ENCODE assay signal across 21 cellular contexts in genomic region chrX:143502196-143502595, GRCh38. TPM values are rescaled to one million over a fixed set of nuclear protein-coding genes. Genes with fewer than 3 reads are reported as not detected.
"Had no signal": no experiment of that assay in that cellular context is flagged by ENCODE, and none has a peak within 500 bp of the region (broad histone marks: within the 10 kb centered on the region; RNA-seq: fewer than 3 reads in every experiment).

No MANE protein-coding gene starts in this region.

RNA-seq across cellular contexts. Expression of gene SPANXN3, which starts 15.1 kb away (rescaled TPM):
- total RNA-seq: activated naive CD4-positive, alpha-beta T cell treated with anti-CD3 and anti-CD28 coated beads for 36 hours; activated naive CD4-positive, alpha-beta T cell treated with anti-CD3 and anti-CD28 coated beads, Interleukin-2, amount 50 U/mL, for 72 hours; activated naive CD8-positive, alpha-beta T cell treated with anti-CD3 and anti-CD28 coated beads for 36 hours; activated naive CD8-positive, alpha-beta T cell treated with anti-CD3 and anti-CD28 coated beads, Interleukin-2, amount 10 ng/mL, durations not matched to agents 7 days and 5 days; activated T-cell treated with anti-CD3 and anti-CD28 coated beads, Interleukin-2, amount 50 U/mL, for 4 hours; activated T-cell treated with anti-CD3 and anti-CD28 coated beads, Interleukin-2, amount 50 U/mL, for 72 hours; activated T-helper 1 cell treated with anti-CD3 and anti-CD28 coated beads, Interleukin-12 subunit alpha, Interleukin-12 subunit beta, Interleukin-2, Interleukin-4 antibody, amounts not matched to agents 30 ng/mL and 10 ng/mL and 1 ng/mL, durations not matched to agents 14 hours and 24 hours and 36 hours; activated T-helper 17 cell treated with anti-CD3 and anti-CD28 coated beads, Interleukin-2, amount 50 U/mL, for 72 hours; activated T-helper 2 cell treated with anti-CD3 and anti-CD28 coated beads, Interferon-gamma antibody, Interleukin-2, Interleukin-4, amounts not matched to agents 10 μg/mL and 5 μg/mL and 100 μg/mL, durations not matched to agents 14 hours and 24 hours and 36 hours; adrenal gland; aorta; ascending aorta; astrocyte; body of pancreas; breast epithelium; bronchial epithelial cell; cardiac muscle cell; cardiac septum; cerebellum; chondrocyte had no signal
- polyA plus RNA-seq: adipose tissue, adrenal gland, aorta, cardiac muscle cell had no signal
